20 cellular contexts compared by ENCODE assay signal in genomic region chr7:102248456-102249395, GRCh38.
"Had no signal": no experiment of that assay in that cellular context is flagged by ENCODE, and none has a peak within 500 bp of the region (broad histone marks: within the 10 kb centered on the region; RNA-seq: fewer than 3 reads in every experiment).

No MANE protein-coding gene starts in this region.

- FAIRE-seq: colon, islet of Langerhans had no signal

- H3K27me3 ChIP-seq: brain microvascular endothelial cell, spleen, transverse colon, vagina had no signal

- DNase-seq: activated CD4-positive, alpha-beta T cell treated with anti-CD3 and anti-CD28 coated beads, Interleukin-2, amount 50 U/mL, for 1 hour; activated CD4-positive, CD25-positive, alpha-beta regulatory T cell treated with anti-CD3 and anti-CD28 coated beads, Interleukin-2, amount 50 U/mL, for 72 hours; activated CD8-positive, alpha-beta memory T cell treated with anti-CD3 and anti-CD28 coated beads, Interleukin-2, amount 50 U/mL, for 4 hours; activated effector memory CD4-positive, alpha-beta T cell treated with Interleukin-2 at 50 U/mL for 16 hours; activated naive CD4-positive, alpha-beta T cell treated with anti-CD3 and anti-CD28 coated beads, Interleukin-2, amount 10 ng/mL, durations not matched to agents 7 days and 5 days; activated T-cell treated with anti-CD3 and anti-CD28 coated beads, Interleukin-2, amount 50 U/mL, for 4 hours; aorta; brain microvascular endothelial cell; central memory CD4-positive, alpha-beta T cell; erythroblast; foreskin melanocyte; glutamatergic neuron; spleen; stimulated activated CD4-positive, alpha-beta T cell treated with anti-CD3 and anti-CD28 coated beads, Interleukin-4, amount 100 ng/mL, for 4 hours; stimulated activated naive B cell treated with anti-CD40 and anti-IgM and Interleukin-4, amounts not matched to agents 10 μg/mL and 1 μg/mL and 100 μg/mL, for 72 hours; transverse colon had no signal

- H3K36me3 ChIP-seq: brain microvascular endothelial cell had no signal

- H3K4me3 ChIP-seq: lung, spleen, transverse colon, vagina had no signal

- H3K9me3 ChIP-seq: spleen, transverse colon, vagina had no signal

- H3K27ac ChIP-seq: brain microvascular endothelial cell, spleen, transverse colon, vagina had no signal

- H3K4me1 ChIP-seq: spleen, transverse colon, vagina had no signal

- ATAC-seq: activated T-cell treated with anti-CD3 and anti-CD28 coated beads, Interleukin-2, amount 50 U/mL, for 4 hours; stimulated activated naive B cell treated with anti-CD40 and anti-IgM and Interleukin-4, amounts not matched to agents 10 μg/mL and 1 μg/mL and 100 μg/mL, for 72 hours had no signal
